Comparison of ENCODE assay signal across 8 cellular contexts in the genomic region with DNA sequence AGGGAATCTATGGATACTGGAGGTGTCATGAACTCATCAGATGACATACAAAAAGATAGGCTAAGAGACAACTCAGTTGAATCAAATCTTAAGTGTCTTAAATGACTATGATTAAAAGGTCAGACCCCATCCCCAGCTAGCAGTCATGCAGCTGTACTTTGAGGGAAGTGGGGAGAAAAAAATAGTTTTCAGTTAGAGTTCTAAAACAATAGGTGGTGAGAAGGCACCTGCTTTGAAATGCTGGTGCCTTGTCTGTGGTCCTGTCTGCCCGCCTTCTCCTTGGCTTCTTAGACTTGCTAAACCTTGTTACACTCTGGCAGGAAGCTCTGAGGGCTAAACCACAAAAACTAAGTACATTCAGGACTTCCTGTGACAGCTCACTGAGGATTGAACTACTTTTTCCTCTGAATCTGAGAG. TPM values are rescaled to one million over a fixed set of nuclear protein-coding genes. Genes with fewer than 3 reads are reported as not detected.
DNase-seq lines count a peak whose midpoint lies in the region; ATAC-seq and TF ChIP-seq lines count a peak whose summit lies in the region.

No MANE protein-coding gene starts in this region.

- peaks cover 4% of the 10 kb centered on the region for H3K9me3 Mint-ChIP-seq in progenitor cell of endocrine pancreas (ENCODE audit: low read depth)

- H3K27me3 ChIP-seq in dorsolateral prefrontal cortex = no peaks in the 10 kb centered on the region

- no peak overlapping the region for H3K4me3 Mint-ChIP-seq in progenitor cell of endocrine pancreas (ENCODE audit: low read depth)

- ATAC-seq in GM19455 (IDR thresholded peaks at IDR 0.05; ENCODE audit: unreplicated experiment) (peak; percentile 71), HG03558 (IDR thresholded peaks at IDR 0.05; ENCODE audit: extremely low read depth, unreplicated experiment) (peak; percentile 60), left colon (peak; percentile 28)

- peak; percentile 55 for DNase-seq in CD1c-positive myeloid dendritic cell (ENCODE audit: extremely low spot score)
- peak; percentile 63 for DNase-seq in activated CD4-positive, alpha-beta T cell treated with anti-CD3 and anti-CD28 coated beads, Interleukin-2, amount 50 U/mL, for 1 hour
- no peak for DNase-seq in left colon
- DNase-seq in dorsolateral prefrontal cortex = no peak
- DNase-seq in progenitor cell of endocrine pancreas (ENCODE audit: low spot score, unreplicated experiment) = no peak
- DNase-seq in substantia nigra (lab: John Stamatoyannopoulos, UW) = no peak

- H3K4me1 Mint-ChIP-seq in progenitor cell of endocrine pancreas (ENCODE audit: low read depth) = no peaks in the 10 kb centered on the region

- TF ChIP-seq CTCF in dorsolateral prefrontal cortex (IDR thresholded peaks at IDR 0.05 in 54 of 56, conservative IDR thresholded peaks at IDR 0.05 in 2 of 56; ENCODE audit: low read depth in 1 of 56, partially characterized antibody in 56 of 56) (no peak), progenitor cell of endocrine pancreas (IDR thresholded peaks at IDR 0.05; ENCODE audit: unreplicated experiment) (no peak)

- intact Hi-C loops in left colon (cut with DNase I, micrococcal nuclease) = no loop called here
- intact Hi-C loops in dorsolateral prefrontal cortex (cut with DNase I) = no loop called here

- no peak overlapping the region for H3K4me3 ChIP-seq in dorsolateral prefrontal cortex

- no peak overlapping the region for H3K27ac ChIP-seq in dorsolateral prefrontal cortex
- no peak overlapping the region for H3K27ac ChIP-seq in substantia nigra (ENCODE audit: low read depth, low read length, poor library complexity, severe bottlenecking)

- H3K36me3 Mint-ChIP-seq in progenitor cell of endocrine pancreas (ENCODE audit: insufficient read depth) = no peaks in the 10 kb centered on the region

- no peak overlapping the region for H3K27ac Mint-ChIP-seq in progenitor cell of endocrine pancreas

- H3K27me3 Mint-ChIP-seq in progenitor cell of endocrine pancreas = no peaks in the 10 kb centered on the region

RNA-seq across cellular contexts. Expression of a gene that starts 15.3 kb away (rescaled TPM):
- total RNA-seq in left colon = 1 to 10 TPM; 2.9 to 3.5 TPM
- 1 to 10 TPM in 8 of 120 experiments, under 1 TPM in 23, not detected in 89; 0.26 to 2.6 (median 0.51) TPM for total RNA-seq in dorsolateral prefrontal cortex
- total RNA-seq in progenitor cell of endocrine pancreas = not detected in 2 replicates

Comparison
In these comparisons a context has a peak if more than half of its experiments do, and no peak if none do; other contexts are left out.
1. DNase-seq: peak in CD1c-positive myeloid dendritic cell (single experiment) and activated CD4-positive, alpha-beta T cell treated with anti-CD3 and anti-CD28 coated beads, Interleukin-2, amount 50 U/mL, for 1 hour (single experiment); none in left colon (0 of 2), dorsolateral prefrontal cortex (0 of 10), progenitor cell of endocrine pancreas (single experiment) and substantia nigra (0 of 49).
2. Peak in every context shown above with its lines, with median percentiles within 50 percentile points of each other: ATAC-seq.